8 cellular contexts compared by ENCODE assay signal in genomic region chr4:6987566-6987920, GRCh38. TPM values are rescaled to one million over a fixed set of nuclear protein-coding genes. Genes with fewer than 3 reads are reported as not detected.
DNase-seq lines count a peak whose midpoint lies in the region; ATAC-seq and TF ChIP-seq lines count a peak whose summit lies in the region.

No MANE protein-coding gene starts in this region.

- CTCF ChIA-PET in mammary epithelial cell (lab: Charles Lee; ENCODE audit: low non-redundant PET), result no interaction called here

- in situ Hi-C loops in mammary epithelial cell (cut with MboI; ENCODE audit: low sequenced_read_pairs in 2 of 2), result no loop called here

- peak overlapping the region; percentile 94 for H3K27ac Mint-ChIP-seq in memory B cell

- WGBS in mammary epithelial cell (ENCODE audit: low coverage, missing lambda C conversion rate), result 4% methylated on average over 11 of the region's 16 CpGs

- H3K4me3 ChIP-seq in MM.1S (ENCODE audit: low read length), result peak overlapping the region; percentile 88
- peak overlapping the region; percentile 64 to 95 (median 95) for H3K4me3 ChIP-seq in mammary epithelial cell (replicated peaks in 1 of 3; ENCODE audit: insufficient read depth in 1 of 3, low read depth in 2 of 3, low read length in 3 of 3)
- peak overlapping the region; percentile 79 to 95 for H3K4me3 ChIP-seq in vagina

- no peak for DNase-seq in activated T-cell treated with anti-CD3 and anti-CD28 coated beads, Interleukin-2, amount 50 U/mL, for 4 hours
- no peak for DNase-seq in activated T-cell treated with anti-CD3 and anti-CD28 coated beads, Interleukin-2, amount 50 U/mL, for 48 hours
- DNase-seq in MM.1S, result peak; percentile 39
- DNase-seq in mammary epithelial cell, result peak; percentile 81
- DNase-seq in memory B cell (ENCODE audit: low spot score in 2 of 2), result no peak
- no peak for DNase-seq in vagina (ENCODE audit: extremely low spot score in 2 of 2)
- DNase-seq in DMS153 (lab: John Stamatoyannopoulos, UW), result no peak

- peaks cover 44% of the 10 kb centered on the region for H3F3A ChIP-seq in MM.1S (ENCODE audit: insufficient read depth, low read length)

- H4K20me1 ChIP-seq in MM.1S (ENCODE audit: insufficient read depth, low read length), result no peaks in the 10 kb centered on the region
- H4K20me1 ChIP-seq in mammary epithelial cell (ENCODE audit: insufficient read depth, low read length), result no peaks in the 10 kb centered on the region

- no peaks in the 10 kb centered on the region for H3K9me3 Mint-ChIP-seq in activated T-cell treated with anti-CD3 and anti-CD28 coated beads, Interleukin-2, amount 50 U/mL, for 4 hours
- no peaks in the 10 kb centered on the region for H3K9me3 Mint-ChIP-seq in memory B cell

- H2AFZ ChIP-seq in MM.1S (ENCODE audit: low read length) (peak overlapping the region; percentile 59), mammary epithelial cell (ENCODE audit: low read depth, low read length) (peak overlapping the region; percentile 63)

- peak overlapping the region; percentile 86 for H3K27ac ChIP-seq in MM.1S (ENCODE audit: low read length)
- peak overlapping the region; percentile 88 for H3K27ac ChIP-seq in mammary epithelial cell (ENCODE audit: insufficient read depth, low read depth, low read length)
- H3K27ac ChIP-seq in vagina, result peak overlapping the region; percentile 96

- H3K27me3 ChIP-seq in MM.1S (replicated peaks; ENCODE audit: insufficient read depth, low read length), result no peaks in the 10 kb centered on the region
- H3K27me3 ChIP-seq in mammary epithelial cell (ENCODE audit: insufficient read depth, low read length), result no peaks in the 10 kb centered on the region
- H3K27me3 ChIP-seq in vagina, result no peaks in the 10 kb centered on the region

- H3K4me1 Mint-ChIP-seq in activated T-cell treated with anti-CD3 and anti-CD28 coated beads, Interleukin-2, amount 50 U/mL, for 4 hours (ENCODE audit: low read depth), result peaks cover 78% of the 10 kb centered on the region
- H3K4me1 Mint-ChIP-seq in memory B cell, result peaks cover 50% of the 10 kb centered on the region

- ATAC-seq in activated T-cell treated with anti-CD3 and anti-CD28 coated beads, Interleukin-2, amount 50 U/mL, for 4 hours, result peak in 1 of 2 donors; percentile 10
- ATAC-seq in memory B cell (ENCODE audit: low read depth) (no peak), GM21360 (IDR thresholded peaks at IDR 0.05; ENCODE audit: unreplicated experiment) (no peak)

- H3K9ac ChIP-seq in MM.1S (ENCODE audit: low read length), result peak overlapping the region; percentile 85
- peak overlapping the region; percentile 96 for H3K9ac ChIP-seq in mammary epithelial cell (ENCODE audit: insufficient read depth, low read length)

- peak overlapping the region; percentile 75 for H3K4me2 ChIP-seq in MM.1S (ENCODE audit: low read depth, low read length)
- peak overlapping the region; percentile 98 for H3K4me2 ChIP-seq in mammary epithelial cell (ENCODE audit: insufficient read depth, low read depth, low read length)

- H3K27me3 Mint-ChIP-seq in activated T-cell treated with anti-CD3 and anti-CD28 coated beads, Interleukin-2, amount 50 U/mL, for 4 hours (ENCODE audit: low read depth), result no peaks in the 10 kb centered on the region
- H3K27me3 Mint-ChIP-seq in memory B cell, result no peaks in the 10 kb centered on the region

- H3K4me3 Mint-ChIP-seq in activated T-cell treated with anti-CD3 and anti-CD28 coated beads, Interleukin-2, amount 50 U/mL, for 4 hours, result peak overlapping the region; percentile 99
- H3K4me3 Mint-ChIP-seq in memory B cell, result peak overlapping the region; percentile 98

- TF ChIP-seq CTCF in MM.1S (IDR thresholded peaks at IDR 0.05; ENCODE audit: low read length) (no peak), mammary epithelial cell (conservative IDR thresholded peaks at IDR 0.05 in 1 of 2, IDR thresholded peaks at IDR 0.05 in 1 of 2; ENCODE audit: extremely low read depth in 1 of 2, insufficient read depth in 1 of 2, low read depth in 1 of 2, low read length in 2 of 2) (no peak), vagina (IDR thresholded peaks at IDR 0.05) (no peak)

- H3K9me2 ChIP-seq in MM.1S (replicated peaks; ENCODE audit: insufficient read depth, low read length), result no peaks in the 10 kb centered on the region

- peaks cover 3% of the 10 kb centered on the region for H3K36me3 Mint-ChIP-seq in activated T-cell treated with anti-CD3 and anti-CD28 coated beads, Interleukin-2, amount 50 U/mL, for 4 hours (ENCODE audit: insufficient read depth)
- H3K36me3 Mint-ChIP-seq in memory B cell, result peaks cover 10% of the 10 kb centered on the region

- intact Hi-C loops in mammary epithelial cell (cut with micrococcal nuclease), result loop anchor here (1.0 to 5.0 kb wide), 5 partner anchors 17 to 265 kb away; partner anchors contain the start of genes TADA2B and TBC1D14
- intact Hi-C loops in vagina (cut with DNase I), result no loop called here

- BruUV-seq in mammary epithelial cell (replicated peaks; lab: Mats Ljungman, UMichigan), result no TSS peak

- H3K4me1 ChIP-seq in MM.1S (ENCODE audit: low read length) (peaks cover 49% of the 10 kb centered on the region), mammary epithelial cell (ENCODE audit: insufficient read depth, low read length) (peaks cover 47% of the 10 kb centered on the region), vagina (peaks cover 77% of the 10 kb centered on the region)

- H3K9me3 ChIP-seq in MM.1S (replicated peaks; ENCODE audit: insufficient read depth, low read length) (no peaks in the 10 kb centered on the region), mammary epithelial cell (replicated peaks; ENCODE audit: insufficient read depth, low read length) (no peaks in the 10 kb centered on the region), vagina (no peaks in the 10 kb centered on the region)

- dilution Hi-C loops in mammary epithelial cell (cut with HindIII; ENCODE audit: low sequenced_read_pairs), result loop anchor here (5.0 kb wide), 1 partner anchor 35 kb away; no protein-coding TSS in a partner anchor

- no peaks in the 10 kb centered on the region for H3K36me3 ChIP-seq in MM.1S (replicated peaks; ENCODE audit: insufficient read depth, low read length)
- peaks cover 3% of the 10 kb centered on the region for H3K36me3 ChIP-seq in mammary epithelial cell (ENCODE audit: insufficient read depth, low read length)
- H3K36me3 ChIP-seq in vagina, result no peaks in the 10 kb centered on the region

- no peak for TF ChIP-seq POLR2A in vagina (IDR thresholded peaks at IDR 0.05)

- H3K79me2 ChIP-seq in MM.1S (ENCODE audit: low read length) (peaks cover 72% of the 10 kb centered on the region), mammary epithelial cell (ENCODE audit: insufficient read depth, low read length) (peaks cover 63% of the 10 kb centered on the region)

RNA-seq across cellular contexts. Expression of gene TADA2B, which starts 55.6 kb away (rescaled TPM):
- 10 to 100 TPM; 16.9 to 21.3 (median 17.0) TPM for total RNA-seq in activated T-cell treated with anti-CD3 and anti-CD28 coated beads, Interleukin-2, amount 50 U/mL, for 4 hours
- total RNA-seq in mammary epithelial cell (10 to 100 TPM; 13.3 to 17.2 TPM), vagina (12.0 TPM)
- polyA plus RNA-seq in mammary epithelial cell, result 6.7 TPM
- 9.5 TPM for polyA minus RNA-seq in mammary epithelial cell

Comparison
In these comparisons a context has a peak if more than half of its experiments do, and no peak if none do; other contexts are left out.
1. DNase-seq: peak in MM.1S (single experiment) and mammary epithelial cell (single experiment); none in activated T-cell treated with anti-CD3 and anti-CD28 coated beads, Interleukin-2, amount 50 U/mL, for 4 hours (single experiment), activated T-cell treated with anti-CD3 and anti-CD28 coated beads, Interleukin-2, amount 50 U/mL, for 48 hours (0 of 2), memory B cell (0 of 2), vagina (0 of 2) and DMS153 (single experiment).
2. Peak in every context shown above with its lines, with median percentiles within 50 percentile points of each other: H3K27ac ChIP-seq and H3K4me3 ChIP-seq.